ENCODE assay signal across 26 cellular contexts in genomic region chr2:219126555-219126954, GRCh38. TPM values are rescaled to one million over a fixed set of nuclear protein-coding genes. Genes with fewer than 3 reads are reported as not detected.
DNase-seq lines count a peak whose midpoint lies in the region; ATAC-seq and TF ChIP-seq lines count a peak whose summit lies in the region.
"Had no signal": no experiment of that assay in that cellular context is flagged by ENCODE, and none has a peak within 500 bp of the region (broad histone marks: within the 10 kb centered on the region; RNA-seq: fewer than 3 reads in every experiment).

No MANE protein-coding gene starts in this region.

- H3K27ac ChIP-seq in mucosa of rectum (ENCODE audit: low read depth in 2 of 2, low read length in 2 of 2), result peak overlapping the region; percentile 93 to 94
- H3K27ac ChIP-seq: esophagus muscularis mucosa, neutrophil had no signal

- peak overlapping the region in 1 of 2 donors; percentile 25 for H3K9ac ChIP-seq in mucosa of rectum (ENCODE audit: low read depth in 1 of 2, low read length in 2 of 2)

- H3K36me3 ChIP-seq in mucosa of rectum (ENCODE audit: control insufficient read depth in 2 of 2, insufficient read depth in 2 of 2, low read length in 2 of 2), result no peaks in the 10 kb centered on the region
- H3K36me3 ChIP-seq: esophagus muscularis mucosa, neutrophil had no signal

- TF ChIP-seq CTCF in epithelial cell of proximal tubule (conservative IDR thresholded peaks at IDR 0.05; ENCODE audit: low read depth, low read length), result no peak

- no peaks in the 10 kb centered on the region for H3K9me3 ChIP-seq in mucosa of rectum (ENCODE audit: control insufficient read depth in 2 of 2, low read length in 2 of 2)
- H3K9me3 ChIP-seq: esophagus muscularis mucosa, neutrophil had no signal

- peaks cover 37 to 62% of the 10 kb centered on the region in 2 donors for H3K4me1 ChIP-seq in mucosa of rectum (ENCODE audit: control insufficient read depth in 2 of 2, insufficient read depth in 2 of 2, low read length in 2 of 2)

- no peak for ATAC-seq in esophagus mucosa

- H3K4me3 ChIP-seq in epithelial cell of proximal tubule (ENCODE audit: low read depth, low read length) (no peak overlapping the region), mucosa of rectum (ENCODE audit: low read length in 2 of 2) (no peak overlapping the region)
- H3K4me3 ChIP-seq: esophagus muscularis mucosa had no signal

- no peaks in the 10 kb centered on the region for H3K27me3 ChIP-seq in mucosa of rectum (ENCODE audit: control insufficient read depth in 2 of 2, insufficient read depth in 2 of 2, low read length in 2 of 2)
- H3K27me3 ChIP-seq: esophagus muscularis mucosa, neutrophil had no signal

- DNase-seq in NCI-H1417 (lab: John Stamatoyannopoulos, UW), result peak in 2 of 3 experiments; percentile 26 to 57
- no peak for DNase-seq in NCI-H1417 treated with DMSO at 0.1 percent for 48 hours (lab: John Stamatoyannopoulos, UW)
- peak; percentile 63 for DNase-seq in NCI-H748 (lab: John Stamatoyannopoulos, UW; ENCODE audit: unreplicated experiment)
- peak; percentile 77 for DNase-seq in epithelial cell of proximal tubule (ENCODE audit: low read depth)
- DNase-seq in NCI-H1105 treated with DMSO at 0.1 percent for 48 hours (lab: John Stamatoyannopoulos, UW), result no peak
- no peak for DNase-seq in 8988T
- DNase-seq: activated CD4-positive, alpha-beta T cell treated with anti-CD3 and anti-CD28 coated beads, Interleukin-2, amount 50 U/mL, for 4 hours; activated naive CD4-positive, alpha-beta T cell treated with anti-CD3 and anti-CD28 coated beads, Interleukin-2, amount 50 U/mL, for 16 hours; activated T-cell treated with anti-CD3 and anti-CD28 coated beads, Interleukin-2, amount 50 U/mL, for 24 hours; CD4-positive, CD25-positive, alpha-beta regulatory T cell; dermis blood vessel endothelial cell; DND-41; H7; head of caudate nucleus; Karpas-422; midbrain; NCI-H1092 treated with DMSO at 0.1 percent for 48 hours; NCI-H524 treated with DMSO at 0.1 percent for 48 hours; stimulated activated naive CD4-positive, alpha-beta T cell treated with Interleukin-2 at 50 U/mL for 16 hours; SW 1271; trophoblast cell had no signal

RNA-seq across cellular contexts. Expression of gene NHEJ1, which starts 34.1 kb away (rescaled TPM):
- 13.1 and 17.1 TPM in 2 replicates for total RNA-seq in epithelial cell of proximal tubule
- total RNA-seq in esophagus mucosa, result 8.9 TPM

RNA-seq across cellular contexts. Expression of gene SLC23A3, which starts 43.3 kb away (rescaled TPM):
- total RNA-seq in epithelial cell of proximal tubule (0.06 TPM in 1 of 2 replicates, not detected in the other), esophagus mucosa (0.64 TPM)
- total RNA-seq: H7, RPMI7951 had no signal

RNA-seq across cellular contexts. Expression of gene CNPPD1, which starts 50.2 kb away (rescaled TPM):
- total RNA-seq in epithelial cell of proximal tubule (37.5 and 51.0 TPM in 2 replicates), esophagus mucosa (49.3 TPM)

RNA-seq across cellular contexts. Expression of gene RETREG2, which starts 51.5 kb away (rescaled TPM):
- total RNA-seq in epithelial cell of proximal tubule (34.4 and 40.1 TPM in 2 replicates), esophagus mucosa (41.6 TPM)

Comparison
In these comparisons a context has a peak if more than half of its experiments do, and no peak if none do; other contexts are left out.
1. DNase-seq: peak in NCI-H1417 (2 of 3), NCI-H748 (single experiment) and epithelial cell of proximal tubule (single experiment); none in NCI-H1417 treated with DMSO at 0.1 percent for 48 hours (single experiment), NCI-H1105 treated with DMSO at 0.1 percent for 48 hours (single experiment) and 8988T (single experiment).